ENCODE assay signal across 1 cellular context in genomic region chr13:48741377-48741776, GRCh38.
TF ChIP-seq lines count a peak whose summit lies in the region.

No MANE protein-coding gene starts in this region.

TF ChIP-seq in SK-N-SH treated with all-trans-retinoic acid at 6 μM for 48 hours, 23 proteins besides CTCF, POLR2A, EP300 and RAD21 (continued from another document):
- TF ChIP-seq CREB5 (CRISPR knock-in tag; IDR thresholded peaks at IDR 0.05; ENCODE audit: low read depth), result no peak
- no peak for TF ChIP-seq CSDC2 (CRISPR knock-in tag; IDR thresholded peaks at IDR 0.05)
- no peak for TF ChIP-seq ARNTL (CRISPR knock-in tag; IDR thresholded peaks at IDR 0.05; ENCODE audit: borderline replicate concordance, low read depth)
- TF ChIP-seq ZNF8 (CRISPR knock-in tag; IDR thresholded peaks at IDR 0.05), result no peak
- no peak for TF ChIP-seq TCF4 (CRISPR knock-in tag; IDR thresholded peaks at IDR 0.05; ENCODE audit: borderline replicate concordance)
- no peak for TF ChIP-seq TSHZ2 (CRISPR knock-in tag; IDR thresholded peaks at IDR 0.05)
- TF ChIP-seq ISL1 (CRISPR knock-in tag; IDR thresholded peaks at IDR 0.05), result no peak
- no peak for TF ChIP-seq CSRNP3 (CRISPR knock-in tag; IDR thresholded peaks at IDR 0.05)
- TF ChIP-seq PPARA (CRISPR knock-in tag; IDR thresholded peaks at IDR 0.05; ENCODE audit: borderline replicate concordance), result no peak
